In genomic region chr14:90499121-90499520, GRCh38 we compare ENCODE assay signal across 18 cellular contexts.
DNase-seq lines count a peak whose midpoint lies in the region; ATAC-seq and TF ChIP-seq lines count a peak whose summit lies in the region.
"Had no signal": no experiment of that assay in that cellular context is flagged by ENCODE, and none has a peak within 500 bp of the region (broad histone marks: within the 10 kb centered on the region; RNA-seq: fewer than 3 reads in every experiment).

No MANE protein-coding gene starts in this region.

- no peak overlapping the region for H3K4me3 ChIP-seq in IMR-90 (ENCODE audit: insufficient read depth, low read depth, low read length)
- H3K4me3 ChIP-seq in endodermal cell (ENCODE audit: low read length) = no peak overlapping the region
- no peak overlapping the region for H3K4me3 ChIP-seq in uterus

- CTCF ChIA-PET in IMR-90 (lab: Yijun Ruan, JAX) = no interaction called here

- H3K27me3 Mint-ChIP-seq in endodermal cell (ENCODE audit: insufficient read depth) = peaks cover 3% of the 10 kb centered on the region

- dilution Hi-C loops in IMR-90 (cut with HindIII; ENCODE audit: low sequenced_read_pairs, unreplicated experiment) = no loop called here

- H2AFZ ChIP-seq in IMR-90 (replicated peaks; ENCODE audit: low read length, poor library complexity) = no peak overlapping the region

- no peak overlapping the region for H2BK5ac ChIP-seq in IMR-90 (ENCODE audit: low read depth, low read length, poor library complexity, severe bottlenecking)

- no peak overlapping the region for H4K91ac ChIP-seq in IMR-90 (ENCODE audit: insufficient read depth, low read depth, low read length)

- DNase-seq in activated CD8-positive, alpha-beta memory T cell treated with anti-CD3 and anti-CD28 coated beads, Interleukin-2, amount 50 U/mL, for 48 hours = peak; percentile 22
- no peak for DNase-seq in activated CD8-positive, alpha-beta memory T cell treated with anti-CD3 and anti-CD28 coated beads, Interleukin-2, amount 50 U/mL, for 4 hours
- no peak for DNase-seq in IMR-90
- peak; percentile 30 for DNase-seq in endodermal cell
- peak; percentile 28 for DNase-seq in posterior vena cava (ENCODE audit: low spot score)
- no peak for DNase-seq in stimulated activated CD4-positive, alpha-beta T cell treated with anti-CD3 and anti-CD28 coated beads, Interleukin-12 subunit alpha, Interleukin-12 subunit beta, amount 100 ng/mL, for 4 hours
- no peak for DNase-seq in AML-193 (lab: John Stamatoyannopoulos, UW)
- DNase-seq in uterus = no peak
- DNase-seq: 8988T; C1 segment of cervical spinal cord; CD4-positive, alpha-beta memory T cell; DMS53; GF-D8; GOT3; HCEC 1CT; HFFc6 had no signal

- H3K4me1 ChIP-seq in IMR-90 (ENCODE audit: control insufficient read depth, insufficient read depth, low read length) (no peaks in the 10 kb centered on the region), endodermal cell (ENCODE audit: control insufficient read depth, insufficient read depth, low read length) (no peaks in the 10 kb centered on the region), uterus (no peaks in the 10 kb centered on the region)

- H3K56ac ChIP-seq in IMR-90 (ENCODE audit: extremely low read depth, insufficient read depth, low read length) = no peak overlapping the region

- in situ Hi-C loops in IMR-90 (cut with MboI; ENCODE audit: low sequenced_read_pairs) = no loop called here

- H3K36me3 ChIP-seq in IMR-90 (ENCODE audit: control insufficient read depth, insufficient read depth, low read length) = no peaks in the 10 kb centered on the region
- no peaks in the 10 kb centered on the region for H3K36me3 ChIP-seq in endodermal cell (ENCODE audit: control insufficient read depth, insufficient read depth, low read length)
- H3K36me3 ChIP-seq in uterus = no peaks in the 10 kb centered on the region

- no peak for TF ChIP-seq RAD21 in IMR-90 (IDR thresholded peaks at IDR 0.05; ENCODE audit: low read length)

- TF ChIP-seq CTCF in IMR-90 (conservative IDR thresholded peaks at IDR 0.05; ENCODE audit: low read depth, low read length) = no peak
- no peak for TF ChIP-seq CTCF in endodermal cell (conservative IDR thresholded peaks at IDR 0.05)
- TF ChIP-seq CTCF in uterus (IDR thresholded peaks at IDR 0.05) = no peak

- no peaks in the 10 kb centered on the region for H3K36me3 Mint-ChIP-seq in endodermal cell (ENCODE audit: low read depth)
- H3K36me3 Mint-ChIP-seq: CD4-positive, alpha-beta memory T cell had no signal

- H3K23ac ChIP-seq in IMR-90 (ENCODE audit: low read depth, low read length) = no peak overlapping the region

- H3K27me3 ChIP-seq in IMR-90 (ENCODE audit: control insufficient read depth, insufficient read depth, low read length) = peaks cover 7% of the 10 kb centered on the region
- H3K27me3 ChIP-seq in endodermal cell (ENCODE audit: control insufficient read depth, insufficient read depth, low read length, poor library complexity, severe bottlenecking) = no peaks in the 10 kb centered on the region
- no peaks in the 10 kb centered on the region for H3K27me3 ChIP-seq in uterus

- no peak overlapping the region for H2BK20ac ChIP-seq in IMR-90 (ENCODE audit: low read depth, low read length)

- H3K4me3 Mint-ChIP-seq in endodermal cell = no peak overlapping the region
- H3K4me3 Mint-ChIP-seq: B cell; CD4-positive, alpha-beta memory T cell; HFFc6 had no signal

- H3K79me1 ChIP-seq in IMR-90 (ENCODE audit: low read depth in 1 of 2, low read length in 2 of 2) = no peaks in the 10 kb centered on the region

- no peak overlapping the region for H3K14ac ChIP-seq in IMR-90 (replicated peaks; ENCODE audit: low read depth, low read length)

- no peak overlapping the region for H3K4me2 ChIP-seq in IMR-90 (ENCODE audit: low read depth, low read length)

- ATAC-seq in IMR-90 (ENCODE audit: low read depth) = no peak
- ATAC-seq: HepG2 had no signal

- no peaks in the 10 kb centered on the region for H3K9me3 Mint-ChIP-seq in endodermal cell
- H3K9me3 Mint-ChIP-seq: HFFc6 had no signal

- BruUV-seq in IMR-90 (replicated peaks; lab: Mats Ljungman, UMichigan) = no TSS peak

- H3K9me3 ChIP-seq in IMR-90 (ENCODE audit: control insufficient read depth, insufficient read depth, low read length) (no peaks in the 10 kb centered on the region), endodermal cell (ENCODE audit: control insufficient read depth, low read length) (no peaks in the 10 kb centered on the region), uterus (no peaks in the 10 kb centered on the region)

- POLR2A ChIA-PET in IMR-90 (lab: Charles Lee; ENCODE audit: unreplicated experiment) = interaction anchor here (0.5 kb wide), 1 partner anchor 19 kb away, joined by 3 read pairs; no protein-coding TSS in a partner anchor

- no peak overlapping the region for H2BK15ac ChIP-seq in IMR-90 (ENCODE audit: low read depth, low read length)

- no peak overlapping the region for H3K4ac ChIP-seq in IMR-90 (ENCODE audit: low read depth, low read length)

- TF ChIP-seq POLR2A in IMR-90 (IDR thresholded peaks at IDR 0.05; ENCODE audit: low read depth, low read length) (no peak), uterus (IDR thresholded peaks at IDR 0.05) (no peak)

- H2AK5ac ChIP-seq in IMR-90 (ENCODE audit: low read depth, low read length) = no peak overlapping the region

- no peak overlapping the region for H3K18ac ChIP-seq in IMR-90 (ENCODE audit: low read depth, low read length)

- no peak overlapping the region for H2BK120ac ChIP-seq in IMR-90 (ENCODE audit: low read depth, low read length)

- H3K4me1 Mint-ChIP-seq in endodermal cell = peaks cover 17% of the 10 kb centered on the region
- H3K4me1 Mint-ChIP-seq: B cell had no signal

- intact Hi-C loops in IMR-90 (cut with micrococcal nuclease) (no loop called here), posterior vena cava (cut with DNase I) (no loop called here), uterus (cut with DNase I; ENCODE audit: low total_unique reads) (no loop called here)

- no peak overlapping the region for H4K8ac ChIP-seq in IMR-90 (ENCODE audit: low read depth in 2 of 2, low read length in 2 of 2)

- H3K9me1 ChIP-seq in IMR-90 (ENCODE audit: insufficient read depth, low read length) = no peaks in the 10 kb centered on the region

- no peaks in the 10 kb centered on the region for H4K20me1 ChIP-seq in IMR-90 (ENCODE audit: insufficient read depth, low read length)

- no peak overlapping the region for H4K5ac ChIP-seq in IMR-90 (ENCODE audit: low read depth, low read length)

- H3K9ac ChIP-seq in IMR-90 (ENCODE audit: low read depth, low read length) (no peak overlapping the region), endodermal cell (ENCODE audit: extremely low read depth, low read length, poor library complexity, severe bottlenecking) (no peak overlapping the region)

- 65% methylated on average over 5 of the region's 6 CpGs; no CpG with 5 or more reads in 1 of the 2 experiments for WGBS in IMR-90 (ENCODE audit: extremely low coverage in 2 of 2, insufficient read length in 1 of 2), 2 experiments
- 90 to 100% methylated on average over 5 to 6 of the region's 6 CpGs for WGBS in endodermal cell (ENCODE audit: insufficient coverage in 1 of 2, insufficient read length in 1 of 2), 2 experiments

- H2AK9ac ChIP-seq in IMR-90 (replicated peaks; ENCODE audit: low read depth, low read length, poor library complexity) = peak overlapping the region; percentile 65

- H3K27ac Mint-ChIP-seq in endodermal cell = no peak overlapping the region
- H3K27ac Mint-ChIP-seq: B cell, HFFc6 had no signal

- no peak overlapping the region for H3K27ac ChIP-seq in IMR-90 (ENCODE audit: insufficient read depth, low read length)
- no peak overlapping the region for H3K27ac ChIP-seq in endodermal cell (ENCODE audit: low read depth, low read length)
- H3K27ac ChIP-seq in uterus = no peak overlapping the region

TF ChIP-seq in IMR-90, 13 proteins besides CTCF, POLR2A, EP300 and RAD21:
- TF ChIP-seq NFE2L2 (IDR thresholded peaks at IDR 0.05; ENCODE audit: low read depth, low read length) (no peak), BHLHE40 (IDR thresholded peaks at IDR 0.05; ENCODE audit: low read depth, low read length) (no peak), USF2 (IDR thresholded peaks at IDR 0.05; ENCODE audit: low read depth, low read length) (no peak), FOS (IDR thresholded peaks at IDR 0.05; ENCODE audit: low read depth, low read length) (no peak), ELK1 (IDR thresholded peaks at IDR 0.05; ENCODE audit: borderline replicate concordance, low read depth, low read length) (no peak), SMC3 (IDR thresholded peaks at IDR 0.05; ENCODE audit: low read depth, low read length) (no peak), CHD1 (IDR thresholded peaks at IDR 0.05; ENCODE audit: low read depth, low read length) (no peak), RCOR1 (IDR thresholded peaks at IDR 0.05; ENCODE audit: insufficient replicate concordance, low read length) (no peak), MAFK (IDR thresholded peaks at IDR 0.05; ENCODE audit: low read depth, low read length) (no peak), MAZ (IDR thresholded peaks at IDR 0.05; ENCODE audit: borderline replicate concordance, low read depth, low read length) (no peak), CEBPB (IDR thresholded peaks at IDR 0.05; ENCODE audit: low read depth, low read length) (no peak), RFX5 (IDR thresholded peaks at IDR 0.05; ENCODE audit: low read depth, low read length) (no peak), MXI1 (IDR thresholded peaks at IDR 0.05; ENCODE audit: borderline replicate concordance, low read depth, low read length) (no peak)

Comparison
In these comparisons a context has a peak if more than half of its experiments do, and no peak if none do; other contexts are left out.
1. DNase-seq: peak in activated CD8-positive, alpha-beta memory T cell treated with anti-CD3 and anti-CD28 coated beads, Interleukin-2, amount 50 U/mL, for 48 hours (single experiment), endodermal cell (single experiment) and posterior vena cava (single experiment); none in activated CD8-positive, alpha-beta memory T cell treated with anti-CD3 and anti-CD28 coated beads, Interleukin-2, amount 50 U/mL, for 4 hours (single experiment), IMR-90 (single experiment), stimulated activated CD4-positive, alpha-beta T cell treated with anti-CD3 and anti-CD28 coated beads, Interleukin-12 subunit alpha, Interleukin-12 subunit beta, amount 100 ng/mL, for 4 hours (single experiment), AML-193 (0 of 2) and uterus (0 of 2).